22 cellular contexts compared by ENCODE assay signal in genomic region chr13:110457361-110457760, GRCh38.
DNase-seq lines count a peak whose midpoint lies in the region; ATAC-seq, FAIRE-seq and TF ChIP-seq lines count a peak whose summit lies in the region.
"Had no signal": no experiment of that assay in that cellular context is flagged by ENCODE, and none has a peak within 500 bp of the region (broad histone marks: within the 10 kb centered on the region; RNA-seq: fewer than 3 reads in every experiment).

No MANE protein-coding gene starts in this region.

- TF ChIP-seq EP300 in H1 (IDR thresholded peaks at IDR 0.05; ENCODE audit: borderline replicate concordance in 1 of 2, low read depth in 2 of 2, low read length in 2 of 2): no peak

- FAIRE-seq in H1 (lab: Jason Lieb, UNC): no peak
- FAIRE-seq: HTR-8/SVneo had no signal

- H3K9me3 Mint-ChIP-seq in activated T-cell treated with anti-CD3 and anti-CD28 coated beads, Interleukin-2, amount 50 U/mL, for 72 hours: no peaks in the 10 kb centered on the region
- H3K9me3 Mint-ChIP-seq: CD8-positive, alpha-beta memory T cell; IgD-negative memory B cell had no signal

- H2BK12ac ChIP-seq in H1 (ENCODE audit: low read depth, low read length) (peak overlapping the region; percentile 77), trophoblast cell (ENCODE audit: low read length) (no peak overlapping the region)

- no peak overlapping the region for H3K14ac ChIP-seq in H1 (ENCODE audit: insufficient read length)
- no peak overlapping the region for H3K14ac ChIP-seq in trophoblast cell (ENCODE audit: low read length)

- CTCF ChIA-PET in H1 (lab: Charles Lee; ENCODE audit: partially characterized antibody): interaction anchor here (1.0 kb wide), 1 partner anchor 226 kb away, joined by 3 read pairs; no protein-coding TSS in a partner anchor

- no peaks in the 10 kb centered on the region for H3K79me2 ChIP-seq in H1 (ENCODE audit: control insufficient read depth in 1 of 2, insufficient read depth in 2 of 2, low read length in 2 of 2)
- no peaks in the 10 kb centered on the region for H3K79me2 ChIP-seq in trophoblast cell (ENCODE audit: control insufficient read depth, insufficient read depth, low read length, poor library complexity)

- H3K56ac ChIP-seq in H1 (replicated peaks; ENCODE audit: insufficient read length, low read depth, low read length): no peak overlapping the region

- H3K23me2 ChIP-seq in H1 (ENCODE audit: low read depth, low read length): no peaks in the 10 kb centered on the region

- H3K27me3 Mint-ChIP-seq in activated T-cell treated with anti-CD3 and anti-CD28 coated beads, Interleukin-2, amount 50 U/mL, for 72 hours (ENCODE audit: low read depth): peaks cover 30% of the 10 kb centered on the region

- H3K18ac ChIP-seq in H1 (ENCODE audit: extremely low read depth, low read length) (peak overlapping the region; percentile 13; the same call in 1 of the 2 replicates), trophoblast cell (ENCODE audit: low read length) (no peak overlapping the region)

- intact Hi-C loops in posterior vena cava (cut with DNase I): no loop called here

- no peak overlapping the region for H2BK120ac ChIP-seq in H1 (replicated peaks; ENCODE audit: low read depth, low read length)
- no peak overlapping the region for H2BK120ac ChIP-seq in trophoblast cell (ENCODE audit: insufficient read depth, low read length, poor library complexity)

- TF ChIP-seq CTCF in H1 (IDR thresholded peaks at IDR 0.05; ENCODE audit: control extremely low read depth in 1 of 3, insufficient read depth in 1 of 3, low read depth in 1 of 3, low read length in 3 of 3): no peak

- H3K9ac ChIP-seq in HUES6 (ENCODE audit: low read length) (peak overlapping the region; percentile 12), H1 (replicated peaks in 1 of 4; ENCODE audit: extremely low read depth in 1 of 4, low read depth in 3 of 4, low read length in 3 of 4) (no peak overlapping the region), trophoblast cell (ENCODE audit: low read length) (no peak overlapping the region)

- H3K23ac ChIP-seq in H1 (ENCODE audit: insufficient read length): no peak overlapping the region
- no peak overlapping the region for H3K23ac ChIP-seq in trophoblast cell (ENCODE audit: low read length)

- peaks cover 5% of the 10 kb centered on the region for H3K4me1 Mint-ChIP-seq in activated T-cell treated with anti-CD3 and anti-CD28 coated beads, Interleukin-2, amount 50 U/mL, for 72 hours (ENCODE audit: low read depth)

- no peak overlapping the region for H3K27ac ChIP-seq in HUES6 (ENCODE audit: low read depth, low read length)
- no peak overlapping the region for H3K27ac ChIP-seq in H1 (ENCODE audit: low read depth, low read length)
- no peak overlapping the region for H3K27ac ChIP-seq in trophoblast cell (ENCODE audit: low read depth, low read length)
- H3K27ac ChIP-seq: C4-2B, RWPE1, SK-N-MC had no signal

- H3K27me3 ChIP-seq in HUES6 (ENCODE audit: control insufficient read depth, insufficient read depth, low read length) (no peaks in the 10 kb centered on the region), H1 (replicated peaks in 1 of 4; ENCODE audit: control insufficient read depth in 3 of 4, extremely low read depth in 1 of 4, insufficient read depth in 3 of 4, low read length in 3 of 4) (no peaks in the 10 kb centered on the region), trophoblast cell (ENCODE audit: insufficient read depth, low read length) (no peaks in the 10 kb centered on the region)

- TF ChIP-seq POLR2A in H1 (IDR thresholded peaks at IDR 0.05; ENCODE audit: control extremely low read depth in 1 of 2, low read depth in 2 of 2, low read length in 2 of 2): no peak

- TF ChIP-seq RAD21 in H1 (IDR thresholded peaks at IDR 0.05 in 1 of 2, conservative IDR thresholded peaks at IDR 0.05 in 1 of 2; ENCODE audit: low read depth in 2 of 2, low read length in 2 of 2): no peak

- H2BK5ac ChIP-seq in H1 (ENCODE audit: low read depth, low read length) (peak overlapping the region; percentile 82), trophoblast cell (ENCODE audit: low read depth, low read length, poor library complexity) (no peak overlapping the region)

- no peak overlapping the region for H3K4me2 ChIP-seq in H1 (ENCODE audit: insufficient read depth in 1 of 2, low read depth in 2 of 2, low read length in 2 of 2)
- no peak overlapping the region for H3K4me2 ChIP-seq in trophoblast cell (ENCODE audit: low read length)

- H3K4me1 ChIP-seq in HUES6 (ENCODE audit: control insufficient read depth, insufficient read depth, low read length): peaks cover 28% of the 10 kb centered on the region
- peaks cover 0 to 5% (median 1%) of the 10 kb centered on the region in 4 experiments; a peak in 4 of 7 replicates for H3K4me1 ChIP-seq in H1 (replicated peaks in 1 of 4; ENCODE audit: control insufficient read depth in 3 of 4, insufficient read depth in 4 of 4, low read length in 3 of 4)
- H3K4me1 ChIP-seq in trophoblast cell (ENCODE audit: control insufficient read depth in 1 of 2, insufficient read depth in 2 of 2, low read length in 2 of 2): peaks cover 0 to 2% of the 10 kb centered on the region in 2 experiments

- H3K36me3 Mint-ChIP-seq in activated T-cell treated with anti-CD3 and anti-CD28 coated beads, Interleukin-2, amount 50 U/mL, for 72 hours (ENCODE audit: insufficient read depth in 2 of 2): no peaks in the 10 kb centered on the region
- H3K36me3 Mint-ChIP-seq: IgD-negative memory B cell had no signal

- H3K4me3 ChIP-seq in HUES6 (ENCODE audit: low read depth, low read length): no peak overlapping the region
- H3K4me3 ChIP-seq in H1 (ENCODE audit: extremely low read depth in 1 of 4, insufficient read depth in 2 of 4, low read depth in 3 of 4, low read length in 4 of 4): no peak overlapping the region
- no peak overlapping the region for H3K4me3 ChIP-seq in trophoblast cell (ENCODE audit: low read depth, low read length)
- H3K4me3 ChIP-seq: SK-N-MC had no signal

- WGBS in H1 (ENCODE audit: extremely low coverage in 1 of 2, insufficient coverage in 1 of 2, insufficient read length in 1 of 2, insufficient replicate concordance in 2 of 2, low coverage in 1 of 2, low lambda C conversion rate in 2 of 2, missing lambda C conversion rate in 1 of 2), 2 experiments: 96% methylated on average over 10 of the region's 10 CpGs; no CpG with 5 or more reads in 1 of the 2 experiments
- WGBS in trophoblast cell (ENCODE audit: extremely low coverage, insufficient coverage, insufficient read length): no CpG with 5 or more reads among the region's 10 CpGs

- H3K9me3 ChIP-seq in HUES6 (ENCODE audit: control insufficient read depth, insufficient read depth, low read depth, low read length): no peaks in the 10 kb centered on the region
- H3K9me3 ChIP-seq in H1 (ENCODE audit: insufficient read depth in 2 of 2, low read depth in 1 of 2, low read length in 1 of 2): no peaks in the 10 kb centered on the region
- H3K9me3 ChIP-seq in trophoblast cell (ENCODE audit: insufficient read depth, low read depth, low read length): peaks cover 2% of the 10 kb centered on the region

- H3K4ac ChIP-seq in H1 (replicated peaks; ENCODE audit: insufficient read length, low read depth, low read length): peak overlapping the region; percentile 83
- H3K4ac ChIP-seq in trophoblast cell (ENCODE audit: low read depth, low read length): no peak overlapping the region

- H3K79me1 ChIP-seq in H1 (ENCODE audit: low read depth, low read length): no peaks in the 10 kb centered on the region
- no peaks in the 10 kb centered on the region for H3K79me1 ChIP-seq in trophoblast cell (ENCODE audit: low read length)

- POLR2A ChIA-PET in H1 (lab: Charles Lee; ENCODE audit: partially characterized antibody): interaction anchor here (0.8 kb wide), 1 partner anchor 257 kb away, joined by 3 read pairs; no protein-coding TSS in a partner anchor

- H4K91ac ChIP-seq in H1 (replicated peaks; ENCODE audit: insufficient read length, low read length) (peak overlapping the region; percentile 49), trophoblast cell (ENCODE audit: low read depth, low read length) (no peak overlapping the region)

- H2AFZ ChIP-seq in H1 (ENCODE audit: low read length): no peak overlapping the region
- H2AFZ ChIP-seq in trophoblast cell (ENCODE audit: insufficient read depth, low read length, poor library complexity): no peak overlapping the region

- peak overlapping the region; percentile 63; the same call in 1 of the 2 replicates for H4K8ac ChIP-seq in H1 (ENCODE audit: extremely low read depth, insufficient read depth, low read length)
- H4K8ac ChIP-seq in trophoblast cell (ENCODE audit: low read depth, low read length): no peak overlapping the region

- H4K5ac ChIP-seq in H1 (ENCODE audit: insufficient read length, low read depth, low read length): no peak overlapping the region

- H2AK5ac ChIP-seq in H1 (ENCODE audit: low read depth, low read length) (peak overlapping the region; percentile 33; the same call in 1 of the 2 replicates), trophoblast cell (ENCODE audit: low read length) (no peak overlapping the region)

- H3K4me3 Mint-ChIP-seq in activated T-cell treated with anti-CD3 and anti-CD28 coated beads, Interleukin-2, amount 50 U/mL, for 72 hours: no peak overlapping the region
- H3K4me3 Mint-ChIP-seq: CD8-positive, alpha-beta memory T cell; IgD-negative memory B cell had no signal

- H4K12ac ChIP-seq in trophoblast cell (ENCODE audit: low read depth, low read length): no peak overlapping the region

- DNase-seq in H1 (ENCODE audit: low read depth in 1 of 2, low spot score in 2 of 2) (no peak), posterior vena cava (ENCODE audit: low spot score) (peak; percentile 69), trophoblast cell (no peak), OCI-M1 (lab: John Stamatoyannopoulos, UW) (no peak)
- DNase-seq in activated T-cell treated with anti-CD3 and anti-CD28 coated beads, Interleukin-2, amount 50 U/mL, for 72 hours: no peak
- DNase-seq: Calu3; CD8-positive, alpha-beta memory T cell; DMS153; HCEC 1CT; MV-4-11; NCI-H1105 treated with DMSO at 0.1 percent for 48 hours; NCI-H2081 treated with DMSO at 0.1 percent for 48 hours; NCI-H446 treated with DMSO at 0.1 percent for 48 hours; NCI-H748 treated with DMSO at 0.1 percent for 48 hours; SHP77 treated with DMSO at 0.1 percent for 48 hours had no signal

- H2BK15ac ChIP-seq in H1 (ENCODE audit: low read length): no peak overlapping the region; the same call in 1 of the 2 replicates

- H4K20me1 ChIP-seq in H1 (replicated peaks in 1 of 2; ENCODE audit: control insufficient read depth in 1 of 2, insufficient read depth in 2 of 2, low read length in 2 of 2): peaks cover 0 to 2% of the 10 kb centered on the region in 2 experiments

- peaks cover 36% of the 10 kb centered on the region for H3K36me3 ChIP-seq in HUES6 (ENCODE audit: control insufficient read depth, insufficient read depth, low read length)
- peaks cover 0 to 4% (median 2%) of the 10 kb centered on the region in 4 experiments; a peak in 5 of 8 replicates for H3K36me3 ChIP-seq in H1 (ENCODE audit: control insufficient read depth in 2 of 4, insufficient read depth in 4 of 4, low read length in 3 of 4)
- peaks cover 52 to 62% of the 10 kb centered on the region in 2 experiments for H3K36me3 ChIP-seq in trophoblast cell (ENCODE audit: control insufficient read depth in 1 of 2, insufficient read depth in 2 of 2, low read length in 2 of 2)

- no peak for ATAC-seq in activated T-cell treated with anti-CD3 and anti-CD28 coated beads, Interleukin-2, amount 50 U/mL, for 72 hours (replicated peaks in 1 of 2)
- no peak for ATAC-seq in GM21528 (IDR thresholded peaks at IDR 0.05; ENCODE audit: low FRiP score, unreplicated experiment)

- H3K27ac Mint-ChIP-seq in activated T-cell treated with anti-CD3 and anti-CD28 coated beads, Interleukin-2, amount 50 U/mL, for 72 hours: no peak overlapping the region
- H3K27ac Mint-ChIP-seq: CD8-positive, alpha-beta memory T cell had no signal

- peak overlapping the region; percentile 28; the same call in 1 of the 2 replicates for H2BK20ac ChIP-seq in H1 (ENCODE audit: low read length)
